22 cellular contexts compared by ENCODE assay signal in the genomic region with DNA sequence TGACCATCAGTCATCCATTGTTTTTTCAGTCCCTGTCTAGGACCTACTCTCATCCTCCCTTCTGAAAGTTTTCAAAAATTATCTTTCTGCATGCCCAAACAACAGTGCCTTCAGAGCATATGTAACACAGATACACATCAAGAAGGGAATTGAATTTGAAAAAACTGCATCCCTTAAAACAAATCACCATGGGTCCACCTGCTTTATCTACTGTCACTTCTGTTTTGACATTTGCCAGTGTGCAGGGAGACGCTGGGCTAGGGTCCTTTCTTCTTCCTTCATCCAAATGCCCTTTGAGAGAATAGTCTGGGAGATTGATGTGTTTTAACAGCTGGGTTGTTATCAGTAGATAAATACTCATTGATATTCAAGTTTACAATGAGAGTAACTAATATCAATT.
DNase-seq lines count a peak whose midpoint lies in the region; ATAC-seq and TF ChIP-seq lines count a peak whose summit lies in the region.
"Had no signal": no experiment of that assay in that cellular context is flagged by ENCODE, and none has a peak within 500 bp of the region (broad histone marks: within the 10 kb centered on the region; RNA-seq: fewer than 3 reads in every experiment).

No MANE protein-coding gene starts in this region.

- H3K4me2 ChIP-seq in mesendoderm (ENCODE audit: low read length) (no peak overlapping the region), neural progenitor cell (no peak overlapping the region)
- H3K4me2 ChIP-seq: A549 had no signal

- no peak overlapping the region for H2BK15ac ChIP-seq in mesendoderm (replicated peaks; ENCODE audit: low read depth)

- no peak for ATAC-seq in Right ventricle myocardium superior (ENCODE audit: poor library complexity)
- no peak for ATAC-seq in activated naive CD4-positive, alpha-beta T cell treated with anti-CD3 and anti-CD28 coated beads, Interleukin-2, amount 50 U/mL, for 72 hours
- ATAC-seq: A549 had no signal

- H3K9me3 ChIP-seq in cardiac muscle cell (ENCODE audit: low read depth) (no peaks in the 10 kb centered on the region), neural progenitor cell (ENCODE audit: low read depth) (no peaks in the 10 kb centered on the region)
- no peaks in the 10 kb centered on the region for H3K9me3 ChIP-seq in effector memory CD4-positive, alpha-beta T cell (ENCODE audit: control insufficient read depth, low read length)
- H3K9me3 ChIP-seq: A549, HAP-1 had no signal

- H3K18ac ChIP-seq in mesendoderm (ENCODE audit: low read length), result peak overlapping the region; percentile 39

- no peaks in the 10 kb centered on the region for H3K36me3 Mint-ChIP-seq in neural progenitor cell
- no peaks in the 10 kb centered on the region for H3K36me3 Mint-ChIP-seq in activated naive CD4-positive, alpha-beta T cell treated with anti-CD3 and anti-CD28 coated beads, Interleukin-2, amount 50 U/mL, for 72 hours
- H3K36me3 Mint-ChIP-seq in activated CD4-positive, alpha-beta T cell treated with anti-CD3 and anti-CD28 coated beads, Interleukin-2, amount 10 ng/mL, durations not matched to agents 24 days and 14 days (ENCODE audit: low read depth), result no peaks in the 10 kb centered on the region
- H3K36me3 Mint-ChIP-seq: CD4-positive, alpha-beta memory T cell had no signal

- H3K36me3 ChIP-seq in cardiac muscle cell, result no peaks in the 10 kb centered on the region
- H3K36me3 ChIP-seq in mesendoderm (ENCODE audit: control insufficient read depth, insufficient read depth, low read length), result no peaks in the 10 kb centered on the region
- H3K36me3 ChIP-seq in neural progenitor cell, result no peaks in the 10 kb centered on the region
- H3K36me3 ChIP-seq in effector memory CD4-positive, alpha-beta T cell (ENCODE audit: control insufficient read depth, insufficient read depth, low read length), result no peaks in the 10 kb centered on the region
- H3K36me3 ChIP-seq: HAP-1 had no signal

- H3K4me3 ChIP-seq in cardiac muscle cell (no peak overlapping the region), mesendoderm (ENCODE audit: low read length) (no peak overlapping the region), neural progenitor cell (no peak overlapping the region)
- no peak overlapping the region for H3K4me3 ChIP-seq in effector memory CD4-positive, alpha-beta T cell (ENCODE audit: insufficient read depth, low read depth, low read length, poor library complexity, severe bottlenecking)
- H3K4me3 ChIP-seq: A549, HAP-1 had no signal

- H2AK5ac ChIP-seq in mesendoderm (ENCODE audit: low read length), result no peak overlapping the region

- H3K4me3 Mint-ChIP-seq in neural progenitor cell, result no peak overlapping the region
- no peak overlapping the region for H3K4me3 Mint-ChIP-seq in activated CD4-positive, alpha-beta T cell treated with anti-CD3 and anti-CD28 coated beads, Interleukin-2, amount 10 ng/mL, durations not matched to agents 24 days and 14 days
- H3K4me3 Mint-ChIP-seq: CD4-positive, alpha-beta memory T cell; HFFc6 had no signal

- H3K56ac ChIP-seq in mesendoderm (ENCODE audit: low read length), result no peak overlapping the region

- H3K9me3 Mint-ChIP-seq in neural progenitor cell, result no peaks in the 10 kb centered on the region
- H3K9me3 Mint-ChIP-seq in activated naive CD4-positive, alpha-beta T cell treated with anti-CD3 and anti-CD28 coated beads, Interleukin-2, amount 50 U/mL, for 72 hours, result peaks cover 5% of the 10 kb centered on the region in 2 donors
- no peaks in the 10 kb centered on the region for H3K9me3 Mint-ChIP-seq in activated CD4-positive, alpha-beta T cell treated with anti-CD3 and anti-CD28 coated beads, Interleukin-2, amount 10 ng/mL, durations not matched to agents 24 days and 14 days

- WGBS in mesendoderm (ENCODE audit: extremely low coverage, insufficient coverage, low lambda C conversion rate), result no CpG with 5 or more reads among the region's 1 CpG

- H2BK120ac ChIP-seq in mesendoderm (ENCODE audit: low read depth, low read length), result no peak overlapping the region

- no peak overlapping the region for H4K5ac ChIP-seq in mesendoderm (ENCODE audit: low read length)

- no peaks in the 10 kb centered on the region for H3K79me1 ChIP-seq in mesendoderm (ENCODE audit: low read length)

- H3K79me2 ChIP-seq in mesendoderm (ENCODE audit: control insufficient read depth, insufficient read depth, low read length) (no peaks in the 10 kb centered on the region), neural progenitor cell (ENCODE audit: low read depth) (no peaks in the 10 kb centered on the region)

- no peaks in the 10 kb centered on the region for H4K20me1 ChIP-seq in neural progenitor cell (ENCODE audit: low read depth)

- TF ChIP-seq CTCF in cardiac muscle cell (IDR thresholded peaks at IDR 0.05; ENCODE audit: low read depth, low read length), result no peak
- TF ChIP-seq CTCF in neural progenitor cell (IDR thresholded peaks at IDR 0.05), result no peak

- H3K27ac Mint-ChIP-seq in neural progenitor cell, result no peak overlapping the region
- no peak overlapping the region for H3K27ac Mint-ChIP-seq in activated naive CD4-positive, alpha-beta T cell treated with anti-CD3 and anti-CD28 coated beads, Interleukin-2, amount 50 U/mL, for 72 hours
- H3K27ac Mint-ChIP-seq in activated CD4-positive, alpha-beta T cell treated with anti-CD3 and anti-CD28 coated beads, Interleukin-2, amount 10 ng/mL, durations not matched to agents 24 days and 14 days, result no peak overlapping the region
- H3K27ac Mint-ChIP-seq: CD4-positive, alpha-beta memory T cell; HFFc6 had no signal

- H3F3A ChIP-seq in neural progenitor cell (ENCODE audit: low read depth), result peaks cover 19% of the 10 kb centered on the region

- H3K27ac ChIP-seq in cardiac muscle cell, result peak overlapping the region; percentile 55
- peak overlapping the region; percentile 27 for H3K27ac ChIP-seq in mesendoderm (ENCODE audit: low read depth, low read length)
- H3K27ac ChIP-seq in neural progenitor cell, result no peak overlapping the region
- no peak overlapping the region for H3K27ac ChIP-seq in effector memory CD4-positive, alpha-beta T cell (ENCODE audit: insufficient read depth, low read length, poor library complexity, severe bottlenecking)
- H3K27ac ChIP-seq: A549 had no signal

- intact Hi-C loops in Right ventricle myocardium superior (cut with DNase I), result no loop called here
- intact Hi-C loops in activated CD4-positive, alpha-beta T cell treated with anti-CD3 and anti-CD28 coated beads, Interleukin-2, amount 10 ng/mL, durations not matched to agents 24 days and 14 days (cut with micrococcal nuclease), result no loop called here

- H3K27me3 ChIP-seq in cardiac muscle cell, result no peaks in the 10 kb centered on the region
- no peaks in the 10 kb centered on the region for H3K27me3 ChIP-seq in mesendoderm (ENCODE audit: insufficient read depth, low read length, poor library complexity)
- H3K27me3 ChIP-seq in neural progenitor cell, result no peaks in the 10 kb centered on the region
- H3K27me3 ChIP-seq in effector memory CD4-positive, alpha-beta T cell (replicated peaks; ENCODE audit: control insufficient read depth, insufficient read depth, low read length, poor library complexity, severe bottlenecking), result no peaks in the 10 kb centered on the region

- H3K9ac ChIP-seq in mesendoderm (ENCODE audit: low read length) (no peak overlapping the region), neural progenitor cell (no peak overlapping the region)

- no peak overlapping the region for H4K8ac ChIP-seq in mesendoderm (ENCODE audit: low read depth, low read length)

- H3K4me1 ChIP-seq in cardiac muscle cell (ENCODE audit: low read depth) (peaks cover 33% of the 10 kb centered on the region), mesendoderm (ENCODE audit: control insufficient read depth, low read depth, low read length) (no peaks in the 10 kb centered on the region), neural progenitor cell (peaks cover 46% of the 10 kb centered on the region)
- H3K4me1 ChIP-seq in effector memory CD4-positive, alpha-beta T cell (ENCODE audit: control insufficient read depth, insufficient read depth, low read length, poor library complexity, severe bottlenecking), result no peaks in the 10 kb centered on the region

- H3K27me3 Mint-ChIP-seq in neural progenitor cell (ENCODE audit: insufficient read depth, low read depth), result no peaks in the 10 kb centered on the region
- no peaks in the 10 kb centered on the region for H3K27me3 Mint-ChIP-seq in activated CD4-positive, alpha-beta T cell treated with anti-CD3 and anti-CD28 coated beads, Interleukin-2, amount 10 ng/mL, durations not matched to agents 24 days and 14 days
- H3K27me3 Mint-ChIP-seq: CD4-positive, alpha-beta memory T cell had no signal

- H3K4me1 Mint-ChIP-seq in neural progenitor cell, result peaks cover 34% of the 10 kb centered on the region
- H3K4me1 Mint-ChIP-seq in activated CD4-positive, alpha-beta T cell treated with anti-CD3 and anti-CD28 coated beads, Interleukin-2, amount 10 ng/mL, durations not matched to agents 24 days and 14 days, result no peaks in the 10 kb centered on the region
- H3K4me1 Mint-ChIP-seq: CD4-positive, alpha-beta memory T cell had no signal

- no peak overlapping the region for H3K4ac ChIP-seq in mesendoderm (ENCODE audit: low read depth, low read length)

- peak overlapping the region; percentile 78 for H2AFZ ChIP-seq in neural progenitor cell (replicated peaks)

- no peak for DNase-seq in cardiac muscle cell (ENCODE audit: low read depth in 1 of 2, low spot score in 1 of 2)
- no peak for DNase-seq in Right ventricle myocardium superior
- DNase-seq in NCI-H146 treated with DMSO at 0.1 percent for 48 hours (lab: John Stamatoyannopoulos, UW; ENCODE audit: unreplicated experiment), result peak; percentile 88
- peak; percentile 68 for DNase-seq in mesendoderm
- DNase-seq in neural progenitor cell (ENCODE audit: low spot score), result no peak
- no peak for DNase-seq in effector memory CD4-positive, alpha-beta T cell
- DNase-seq in activated naive CD4-positive, alpha-beta T cell treated with anti-CD3 and anti-CD28 coated beads, Interleukin-2, amount 50 U/mL, for 72 hours (ENCODE audit: low spot score in 2 of 2), result no peak
- no peak for DNase-seq in activated CD4-positive, alpha-beta T cell treated with anti-CD3 and anti-CD28 coated beads, Interleukin-2, amount 10 ng/mL, durations not matched to agents 24 days and 14 days
- DNase-seq: 8988T; ACHN; AML-193; C1 segment of cervical spinal cord; Calu3; CD4-positive, alpha-beta memory T cell; COR-L47; DMS153; DMS79; EL; GOT3; HFFc6 had no signal

- peak overlapping the region; percentile 25 for H2BK5ac ChIP-seq in mesendoderm (ENCODE audit: low read length)

- no peak overlapping the region for H3K23ac ChIP-seq in mesendoderm (ENCODE audit: low read length)

Comparison
In these comparisons a context has a peak if more than half of its experiments do, and no peak if none do; other contexts are left out.
1. DNase-seq: peak in NCI-H146 treated with DMSO at 0.1 percent for 48 hours (single experiment) and mesendoderm (single experiment); none in cardiac muscle cell (0 of 2), Right ventricle myocardium superior (single experiment), neural progenitor cell (single experiment), effector memory CD4-positive, alpha-beta T cell (0 of 3), activated naive CD4-positive, alpha-beta T cell treated with anti-CD3 and anti-CD28 coated beads, Interleukin-2, amount 50 U/mL, for 72 hours (0 of 2) and activated CD4-positive, alpha-beta T cell treated with anti-CD3 and anti-CD28 coated beads, Interleukin-2, amount 10 ng/mL, durations not matched to agents 24 days and 14 days (single experiment).
2. H3K27ac ChIP-seq: peak in cardiac muscle cell (single experiment) and mesendoderm (single experiment); none in neural progenitor cell (single experiment) and effector memory CD4-positive, alpha-beta T cell (single experiment).